In the genomic region with DNA sequence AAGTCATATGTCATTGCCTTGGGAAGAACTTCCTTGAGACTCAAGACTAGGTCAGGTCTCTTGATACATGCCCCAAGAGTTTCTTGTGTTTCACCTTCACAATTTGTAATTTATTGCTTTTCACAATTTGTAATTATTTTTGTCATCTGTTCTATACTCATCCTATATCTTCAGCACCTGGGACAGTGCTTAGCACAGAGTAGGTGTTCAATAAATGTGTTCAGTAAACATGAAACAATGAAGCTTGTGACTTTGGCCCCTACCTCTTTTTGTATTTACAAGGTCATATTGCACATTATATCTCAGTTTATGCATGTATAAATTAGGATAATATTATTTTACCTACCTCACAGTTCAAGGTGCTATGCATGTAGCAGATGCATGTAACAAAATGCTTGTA, we compare ENCODE assay signal across 29 cellular contexts.
"Had no signal": no experiment of that assay in that cellular context is flagged by ENCODE, and none has a peak within 500 bp of the region (broad histone marks: within the 10 kb centered on the region; RNA-seq: fewer than 3 reads in every experiment).

No MANE protein-coding gene starts in this region.

- H3K27ac ChIP-seq: adrenal gland, body of pancreas, colonic mucosa had no signal

- FAIRE-seq: endometrium, frontal cortex had no signal

- DNase-seq: activated CD4-positive, alpha-beta memory T cell treated with anti-CD3 and anti-CD28 coated beads for 36 hours; activated CD4-positive, alpha-beta T cell treated with anti-CD3 and anti-CD28 coated beads for 36 hours; activated CD4-positive, alpha-beta T cell treated with anti-CD3 and anti-CD28 coated beads, Interleukin-2, amount 10 ng/mL, durations not matched to agents 24 days and 14 days; activated CD4-positive, CD25-positive, alpha-beta regulatory T cell; activated CD4-positive, CD25-positive, alpha-beta regulatory T cell treated with anti-CD3 and anti-CD28 coated beads, Interleukin-2, amount 50 U/mL, for 72 hours; activated CD8-positive, alpha-beta memory T cell treated with anti-CD3 and anti-CD28 coated beads, Interleukin-2, amount 10 ng/mL, durations not matched to agents 7 days and 5 days; activated CD8-positive, alpha-beta memory T cell treated with anti-CD3 and anti-CD28 coated beads, Interleukin-2, amount 50 U/mL, for 4 hours; activated CD8-positive, alpha-beta T cell treated with anti-CD3 and anti-CD28 coated beads, Interleukin-2, amount 10 ng/mL, durations not matched to agents 7 days and 5 days; activated effector memory CD4-positive, alpha-beta T cell treated with anti-CD3 and anti-CD28 coated beads, Interleukin-2, amount 50 U/mL, for 16 hours; activated naive CD4-positive, alpha-beta T cell treated with anti-CD3 and anti-CD28 coated beads for 36 hours; activated naive CD8-positive, alpha-beta T cell treated with anti-CD3 and anti-CD28 coated beads for 36 hours; activated naive CD8-positive, alpha-beta T cell treated with anti-CD3 and anti-CD28 coated beads, Interleukin-2, amount 50 U/mL, for 24 hours; activated T-cell treated with anti-CD3 and anti-CD28 coated beads, Interleukin-2, amount 50 U/mL, for 1 hour; activated T-cell treated with anti-CD3 and anti-CD28 coated beads, Interleukin-2, amount 50 U/mL, for 48 hours; adrenal gland; amygdala; aorta; body of pancreas; central memory CD4-positive, alpha-beta T cell; cerebellar nuclear complex; colonic mucosa; effector CD8-positive, alpha-beta T cell; foreskin fibroblast; head of caudate nucleus; T-helper 17 cell; T1000 had no signal

- H3K27me3 ChIP-seq: adrenal gland, body of pancreas, colonic mucosa had no signal

- H3K9me3 ChIP-seq: adrenal gland, body of pancreas, colonic mucosa had no signal

- H3K4me3 ChIP-seq: adrenal gland, body of pancreas, colonic mucosa had no signal

- H3K36me3 ChIP-seq: adrenal gland, colonic mucosa had no signal

- ATAC-seq: activated CD4-positive, alpha-beta T cell treated with anti-CD3 and anti-CD28 coated beads for 36 hours; activated CD8-positive, alpha-beta memory T cell treated with anti-CD3 and anti-CD28 coated beads, Interleukin-2, amount 10 ng/mL, durations not matched to agents 7 days and 5 days; activated CD8-positive, alpha-beta T cell treated with anti-CD3 and anti-CD28 coated beads, Interleukin-2, amount 10 ng/mL, durations not matched to agents 7 days and 5 days; activated naive CD8-positive, alpha-beta T cell treated with anti-CD3 and anti-CD28 coated beads, Interleukin-2, amount 50 U/mL, for 24 hours; body of pancreas; esophagus mucosa; T-helper 17 cell had no signal

- H3K4me1 ChIP-seq: adrenal gland, body of pancreas, colonic mucosa had no signal
